26 cellular contexts compared by ENCODE assay signal in the genomic region with DNA sequence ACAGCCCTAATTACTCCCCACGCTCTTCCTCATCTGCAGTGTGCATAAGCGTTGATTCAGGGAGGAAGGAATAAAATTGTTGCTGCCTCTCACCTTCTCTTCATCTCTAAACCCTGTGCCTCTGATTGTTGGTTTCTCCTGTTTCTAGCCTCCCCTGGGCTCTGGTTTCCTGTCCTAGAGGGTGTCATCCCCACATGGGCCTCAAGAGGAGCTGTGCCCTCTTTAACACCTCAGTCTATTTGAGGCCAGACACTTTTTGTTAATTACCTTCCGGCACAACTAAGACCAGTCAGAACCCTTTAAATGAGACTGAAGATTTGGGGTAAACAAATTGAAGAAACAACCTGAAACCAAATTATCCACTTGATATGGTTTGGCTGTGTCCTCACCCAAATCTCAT. TPM values are rescaled to one million over a fixed set of nuclear protein-coding genes. Genes with fewer than 3 reads are reported as not detected.
A peak's percentile ranks its signal among the peaks of the same experiment; 100 is the strongest.
DNase-seq lines count a peak whose midpoint lies in the region; ATAC-seq, FAIRE-seq and TF ChIP-seq lines count a peak whose summit lies in the region.
"Had no signal": no experiment of that assay in that cellular context is flagged by ENCODE, and none has a peak within 500 bp of the region (broad histone marks: within the 10 kb centered on the region; RNA-seq: fewer than 3 reads in every experiment).

No MANE protein-coding gene starts in this region.

- H3K27ac Mint-ChIP-seq in endodermal cell (no peak overlapping the region), neural crest cell (ENCODE audit: unreplicated experiment) (no peak overlapping the region)
- H3K27ac Mint-ChIP-seq: mesothelial cell of epicardium had no signal

- H3K27me3 Mint-ChIP-seq in endodermal cell (ENCODE audit: insufficient read depth) (peaks cover 16% of the 10 kb centered on the region), neural crest cell (ENCODE audit: low read depth) (peaks cover 4% of the 10 kb centered on the region)

- POLR2A ChIA-PET in SK-N-SH (lab: Yijun Ruan, JAX): no interaction called here

- no peak for ATAC-seq in SK-N-SH treated with all-trans-retinoic acid at 6 μM for 48 hours
- no peak for ATAC-seq in HG03159 (IDR thresholded peaks at IDR 0.05; ENCODE audit: unreplicated experiment)
- ATAC-seq: heart right ventricle, right cardiac atrium had no signal

- no peak for FAIRE-seq in H54 (lab: Jason Lieb, UNC)
- FAIRE-seq: A204.1, HTR-8/SVneo, keratinocyte, urothelium cell line had no signal

- no peaks in the 10 kb centered on the region for H3K79me2 ChIP-seq in SK-N-SH (ENCODE audit: insufficient read depth)

- H3K4me1 Mint-ChIP-seq in endodermal cell (peaks cover 6% of the 10 kb centered on the region), neural crest cell (no peaks in the 10 kb centered on the region)
- H3K4me1 Mint-ChIP-seq: CD14-positive monocyte had no signal

- H3K4me1 ChIP-seq in SK-N-SH (ENCODE audit: control insufficient read depth in 1 of 2, insufficient read depth in 2 of 2, low read depth in 1 of 2, low read length in 1 of 2) (no peaks in the 10 kb centered on the region), endodermal cell (ENCODE audit: control insufficient read depth, insufficient read depth, low read length) (no peaks in the 10 kb centered on the region)
- no peaks in the 10 kb centered on the region for H3K4me1 ChIP-seq in effector memory CD4-positive, alpha-beta T cell (ENCODE audit: control insufficient read depth, insufficient read depth, low read length, poor library complexity, severe bottlenecking)

- H3K36me3 Mint-ChIP-seq in endodermal cell (ENCODE audit: low read depth) (no peaks in the 10 kb centered on the region), neural crest cell (ENCODE audit: low read depth) (peaks cover 3% of the 10 kb centered on the region)
- H3K36me3 Mint-ChIP-seq: CD14-positive monocyte had no signal

- no peaks in the 10 kb centered on the region for H4K20me1 ChIP-seq in SK-N-SH (ENCODE audit: insufficient read depth)

- TF ChIP-seq EP300 in SK-N-SH (IDR thresholded peaks at IDR 0.05; ENCODE audit: borderline replicate concordance in 1 of 2, low read depth in 1 of 2, low read length in 1 of 2): no peak

- TF ChIP-seq POLR2A in H54 (IDR thresholded peaks at IDR 0.05; ENCODE audit: low read depth, low read length): no peak

- H2AFZ ChIP-seq in SK-N-SH (ENCODE audit: low read depth): no peak overlapping the region

- H3K9me2 ChIP-seq in SK-N-SH: no peaks in the 10 kb centered on the region

- H3K4me3 ChIP-seq in SK-N-SH (ENCODE audit: low read depth in 2 of 2, low read length in 1 of 2) (no peak overlapping the region), endodermal cell (ENCODE audit: low read length) (no peak overlapping the region)
- no peak overlapping the region for H3K4me3 ChIP-seq in effector memory CD4-positive, alpha-beta T cell (ENCODE audit: insufficient read depth, low read depth, low read length, poor library complexity, severe bottlenecking)
- H3K4me3 ChIP-seq: coronary artery, heart right ventricle had no signal

- H3K27me3 ChIP-seq in SK-N-SH (ENCODE audit: insufficient read depth): peaks cover 21% of the 10 kb centered on the region; the same call in 1 of the 2 replicates
- H3K27me3 ChIP-seq in endodermal cell (ENCODE audit: control insufficient read depth, insufficient read depth, low read length, poor library complexity, severe bottlenecking): no peaks in the 10 kb centered on the region
- H3K27me3 ChIP-seq in effector memory CD4-positive, alpha-beta T cell (replicated peaks; ENCODE audit: control insufficient read depth, insufficient read depth, low read length, poor library complexity, severe bottlenecking): no peaks in the 10 kb centered on the region
- H3K27me3 ChIP-seq: heart right ventricle, neutrophil had no signal

- 6% methylated on average over 3 of the region's 3 CpGs for WGBS in SK-N-SH (ENCODE audit: low lambda C conversion rate)
- 86% methylated on average over 3 of the region's 3 CpGs; no CpG with 5 or more reads in 1 of the 2 experiments for WGBS in endodermal cell (ENCODE audit: insufficient coverage in 1 of 2, insufficient read length in 1 of 2), 2 experiments

- DNase-seq in SK-N-SH: no peak
- peak; percentile 21 for DNase-seq in NAMALWA (ENCODE audit: low spot score)
- no peak for DNase-seq in endodermal cell
- no peak for DNase-seq in neural crest cell (ENCODE audit: low read depth, low spot score)
- no peak for DNase-seq in effector memory CD4-positive, alpha-beta T cell
- DNase-seq in H54 (ENCODE audit: insufficient read length, low spot score): no peak
- DNase-seq: activated CD4-positive, CD25-positive, alpha-beta regulatory T cell treated with anti-CD3 and anti-CD28 coated beads, Interleukin-2, amount 50 U/mL, for 72 hours; activated CD8-positive, alpha-beta memory T cell treated with anti-CD3 and anti-CD28 coated beads, Interleukin-2, amount 50 U/mL, for 4 hours; activated effector memory CD4-positive, alpha-beta T cell treated with anti-CD3 and anti-CD28 coated beads, Interleukin-2, amount 50 U/mL, for 16 hours; anterior cingulate cortex; DMS79 treated with DMSO at 0.1 percent for 48 hours; heart right ventricle; NCI-H1930; NCI-H510A treated with DMSO at 0.1 percent for 48 hours; right cardiac atrium had no signal

- peak; percentile 24; the same call in 1 of the 2 replicates for TF ChIP-seq CTCF in SK-N-SH (IDR thresholded peaks at IDR 0.05)
- peak; percentile 57 for TF ChIP-seq CTCF in endodermal cell (conservative IDR thresholded peaks at IDR 0.05)
- TF ChIP-seq CTCF in neural crest cell (conservative IDR thresholded peaks at IDR 0.05): peak; percentile 28

- H3K36me3 ChIP-seq in SK-N-SH (replicated peaks in 1 of 2; ENCODE audit: control insufficient read depth in 1 of 2, insufficient read depth in 2 of 2, low read length in 1 of 2) (no peaks in the 10 kb centered on the region), endodermal cell (ENCODE audit: control insufficient read depth, insufficient read depth, low read length) (no peaks in the 10 kb centered on the region)
- H3K36me3 ChIP-seq in effector memory CD4-positive, alpha-beta T cell (ENCODE audit: control insufficient read depth, insufficient read depth, low read length): no peaks in the 10 kb centered on the region
- H3K36me3 ChIP-seq: heart right ventricle, neutrophil had no signal

- TF ChIP-seq RAD21 in SK-N-SH (IDR thresholded peaks at IDR 0.05; ENCODE audit: low read length): no peak

- H3K9me3 ChIP-seq in SK-N-SH: no peaks in the 10 kb centered on the region
- peaks cover 18% of the 10 kb centered on the region for H3K9me3 ChIP-seq in endodermal cell (ENCODE audit: control insufficient read depth, low read length)
- no peaks in the 10 kb centered on the region for H3K9me3 ChIP-seq in effector memory CD4-positive, alpha-beta T cell (ENCODE audit: control insufficient read depth, low read length)
- H3K9me3 ChIP-seq: neutrophil had no signal

- H3K27ac ChIP-seq in SK-N-SH (ENCODE audit: low read depth in 2 of 2, low read length in 1 of 2) (no peak overlapping the region), endodermal cell (ENCODE audit: low read depth, low read length) (no peak overlapping the region)
- H3K27ac ChIP-seq in effector memory CD4-positive, alpha-beta T cell (ENCODE audit: insufficient read depth, low read length, poor library complexity, severe bottlenecking): no peak overlapping the region
- H3K27ac ChIP-seq: coronary artery, heart right ventricle, neutrophil had no signal

- no peaks in the 10 kb centered on the region for H3F3A ChIP-seq in SK-N-SH (replicated peaks; ENCODE audit: insufficient read depth)

- H3K4me3 Mint-ChIP-seq in endodermal cell (no peak overlapping the region), neural crest cell (no peak overlapping the region)
- H3K4me3 Mint-ChIP-seq: CD14-positive monocyte, mesothelial cell of epicardium had no signal

- no peak overlapping the region for H3K9ac ChIP-seq in SK-N-SH
- H3K9ac ChIP-seq in endodermal cell (ENCODE audit: extremely low read depth, low read length, poor library complexity, severe bottlenecking): no peak overlapping the region

- H3K9me3 Mint-ChIP-seq in endodermal cell: peaks cover 13% of the 10 kb centered on the region
- peaks cover 7% of the 10 kb centered on the region for H3K9me3 Mint-ChIP-seq in neural crest cell

- CTCF ChIA-PET in SK-N-SH (lab: Yijun Ruan, JAX): no interaction called here

- H3K4me2 ChIP-seq in SK-N-SH: no peak overlapping the region

TF ChIP-seq in SK-N-SH treated with all-trans-retinoic acid at 6 μM for 48 hours, 23 proteins besides CTCF, POLR2A, EP300 and RAD21 (continues in another document):
- TF ChIP-seq GLIS3 (CRISPR knock-in tag; IDR thresholded peaks at IDR 0.05): no peak
- no peak for TF ChIP-seq CSDC2 (CRISPR knock-in tag; IDR thresholded peaks at IDR 0.05)
- TF ChIP-seq, protein P1, sequence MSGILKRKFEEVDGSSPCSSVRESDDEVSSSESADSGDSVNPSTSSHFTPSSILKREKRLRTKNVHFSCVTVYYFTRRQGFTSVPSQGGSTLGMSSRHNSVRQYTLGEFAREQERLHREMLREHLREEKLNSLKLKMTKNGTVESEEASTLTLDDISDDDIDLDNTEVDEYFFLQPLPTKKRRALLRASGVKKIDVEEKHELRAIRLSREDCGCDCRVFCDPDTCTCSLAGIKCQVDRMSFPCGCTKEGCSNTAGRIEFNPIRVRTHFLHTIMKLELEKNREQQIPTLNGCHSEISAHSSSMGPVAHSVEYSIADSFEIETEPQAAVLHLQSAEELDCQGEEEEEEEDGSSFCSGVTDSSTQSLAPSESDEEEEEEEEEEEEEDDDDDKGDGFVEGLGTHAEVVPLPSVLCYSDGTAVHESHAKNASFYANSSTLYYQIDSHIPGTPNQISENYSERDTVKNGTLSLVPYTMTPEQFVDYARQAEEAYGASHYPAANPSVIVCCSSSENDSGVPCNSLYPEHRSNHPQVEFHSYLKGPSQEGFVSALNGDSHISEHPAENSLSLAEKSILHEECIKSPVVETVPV (CRISPR knock-in tag; IDR thresholded peaks at IDR 0.05): no peak
- TF ChIP-seq, protein P2, sequence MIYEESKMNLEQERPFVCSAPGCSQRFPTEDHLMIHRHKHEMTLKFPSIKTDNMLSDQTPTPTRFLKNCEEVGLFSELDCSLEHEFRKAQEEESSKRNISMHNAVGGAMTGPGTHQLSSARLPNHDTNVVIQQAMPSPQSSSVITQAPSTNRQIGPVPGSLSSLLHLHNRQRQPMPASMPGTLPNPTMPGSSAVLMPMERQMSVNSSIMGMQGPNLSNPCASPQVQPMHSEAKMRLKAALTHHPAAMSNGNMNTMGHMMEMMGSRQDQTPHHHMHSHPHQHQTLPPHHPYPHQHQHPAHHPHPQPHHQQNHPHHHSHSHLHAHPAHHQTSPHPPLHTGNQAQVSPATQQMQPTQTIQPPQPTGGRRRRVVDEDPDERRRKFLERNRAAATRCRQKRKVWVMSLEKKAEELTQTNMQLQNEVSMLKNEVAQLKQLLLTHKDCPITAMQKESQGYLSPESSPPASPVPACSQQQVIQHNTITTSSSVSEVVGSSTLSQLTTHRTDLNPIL (CRISPR knock-in tag; IDR thresholded peaks at IDR 0.05; ENCODE audit: low read depth): no peak
- no peak for TF ChIP-seq RARB (CRISPR knock-in tag; IDR thresholded peaks at IDR 0.05)

RNA-seq across cellular contexts. Expression of a gene that starts 9.7 kb away (rescaled TPM):
- polyA plus RNA-seq in SK-N-SH (2012; rRNA removed): 0.03 and 0.07 TPM in 2 replicates
- 0.01 TPM in 2 replicates for polyA plus RNA-seq in SK-N-SH (2012; cell fraction: cytosol; rRNA removed)
- 0.02 TPM in 1 of 2 replicates, not detected in the other for polyA plus RNA-seq in SK-N-SH (2012; cell fraction: nucleus; rRNA removed)
- total RNA-seq in endodermal cell: not detected
- not detected for polyA plus RNA-seq in endodermal cell (2013, experiment 1 of 2)
- not detected for polyA plus RNA-seq in endodermal cell (2013, experiment 2 of 2)
- total RNA-seq in neural crest cell: not detected in 2 replicates
- polyA plus RNA-seq: CD14-positive monocyte, esophagus, heart right ventricle, keratinocyte had no signal
